In genomic region chr9:70924905-70925547, GRCh38 we compare ENCODE assay signal across 8 cellular contexts.
DNase-seq lines count a peak whose midpoint lies in the region; ATAC-seq, FAIRE-seq and TF ChIP-seq lines count a peak whose summit lies in the region.

No MANE protein-coding gene starts in this region.

- ATAC-seq in activated CD4-positive, CD25-positive, alpha-beta regulatory T cell treated with anti-CD3 and anti-CD28 coated beads, Interleukin-2, amount 50 U/mL, for 24 hours, result peak; percentile 38 to 46
- ATAC-seq in GM21390 (IDR thresholded peaks at IDR 0.05; ENCODE audit: unreplicated experiment), result peak; percentile 88
- ATAC-seq in HG03575 (IDR thresholded peaks at IDR 0.05; ENCODE audit: extremely low read depth, insufficient number of reproducible peaks, low FRiP score, unreplicated experiment), result peak; percentile 78

- H3K27ac ChIP-seq in suprapubic skin, result peak overlapping the region; percentile 8

- no peak for DNase-seq in activated CD4-positive, CD25-positive, alpha-beta regulatory T cell (lab: John Stamatoyannopoulos, UW)
- DNase-seq in NCI-H82 treated with DMSO at 0.1 percent for 48 hours (lab: John Stamatoyannopoulos, UW; ENCODE audit: unreplicated experiment), result peak; percentile 40
- DNase-seq in bronchial epithelial cell (ENCODE audit: low read depth), result peak; percentile 75
- peak; percentile 81 for DNase-seq in kidney tubule cell (ENCODE audit: low spot score)
- no peak for DNase-seq in suprapubic skin (ENCODE audit: low spot score in 2 of 2)

- no peak for TF ChIP-seq EP300 in suprapubic skin (IDR thresholded peaks at IDR 0.05)

- no peak for TF ChIP-seq POLR2A in suprapubic skin (IDR thresholded peaks at IDR 0.05)

- H3K27me3 ChIP-seq in bronchial epithelial cell (ENCODE audit: control insufficient read depth, insufficient read depth, low read length), result no peaks in the 10 kb centered on the region
- no peaks in the 10 kb centered on the region for H3K27me3 ChIP-seq in suprapubic skin

- no peaks in the 10 kb centered on the region for H3K9me3 ChIP-seq in suprapubic skin

- WGBS in suprapubic skin, result 9% methylated on average over 9 of the region's 9 CpGs

- H3K36me3 ChIP-seq in bronchial epithelial cell (ENCODE audit: control insufficient read depth, insufficient read depth, low read length) (no peaks in the 10 kb centered on the region), suprapubic skin (no peaks in the 10 kb centered on the region)

- TF ChIP-seq CTCF in bronchial epithelial cell (IDR thresholded peaks at IDR 0.05; ENCODE audit: insufficient read depth, low read length, severe bottlenecking) (peak; percentile 76), suprapubic skin (IDR thresholded peaks at IDR 0.05) (peak; percentile 33 to 69)

- H3K4me1 ChIP-seq in suprapubic skin, result peaks cover 7% of the 10 kb centered on the region

- H3K4me3 ChIP-seq in bronchial epithelial cell (ENCODE audit: low read depth, low read length) (no peak overlapping the region), suprapubic skin (peak overlapping the region; percentile 1)

- no peak for FAIRE-seq in bronchial epithelial cell (lab: Jason Lieb, UNC)

Comparison
In these comparisons a context has a peak if more than half of its experiments do, and no peak if none do; other contexts are left out.
1. DNase-seq: peak in NCI-H82 treated with DMSO at 0.1 percent for 48 hours (single experiment), bronchial epithelial cell (single experiment) and kidney tubule cell (single experiment); none in activated CD4-positive, CD25-positive, alpha-beta regulatory T cell (0 of 4) and suprapubic skin (0 of 2).
2. Peak in every context shown above with its lines, with median percentiles within 50 percentile points of each other: ATAC-seq.